In the genomic region with DNA sequence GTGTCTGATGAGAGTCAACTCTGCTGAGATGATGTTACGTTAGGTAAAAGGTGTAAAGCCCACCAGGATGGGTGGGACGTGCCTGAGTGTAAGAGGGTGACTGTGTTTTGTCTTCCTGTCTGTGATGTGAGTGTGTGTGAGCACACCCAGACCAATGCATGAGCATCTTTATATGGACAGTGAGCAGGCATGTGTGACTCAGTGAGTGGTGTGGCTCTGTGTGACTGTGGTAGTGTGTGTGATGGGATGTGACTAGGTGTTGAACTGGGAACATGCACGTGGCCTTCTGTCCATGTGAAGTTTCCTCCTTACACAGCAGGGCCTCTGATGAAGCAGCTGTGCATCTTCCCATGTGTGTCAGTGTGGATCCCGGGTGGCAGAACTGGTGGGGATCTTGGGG, we compare ENCODE assay signal across 16 cellular contexts. TPM values are rescaled to one million over a fixed set of nuclear protein-coding genes. Genes with fewer than 3 reads are reported as not detected.
DNase-seq lines count a peak whose midpoint lies in the region; ATAC-seq, FAIRE-seq and TF ChIP-seq lines count a peak whose summit lies in the region.
"Had no signal": no experiment of that assay in that cellular context is flagged by ENCODE, and none has a peak within 500 bp of the region (broad histone marks: within the 10 kb centered on the region; RNA-seq: fewer than 3 reads in every experiment).

No MANE protein-coding gene starts in this region.

- H3K4me2 ChIP-seq in HepG2 (ENCODE audit: low read depth, low read length) (no peak overlapping the region), IMR-90 (ENCODE audit: low read depth, low read length) (no peak overlapping the region)

- no peak for TF ChIP-seq POLR2A in HepG2 (IDR thresholded peaks at IDR 0.05; ENCODE audit: insufficient read depth in 1 of 2, low read depth in 2 of 2, low read length in 2 of 2)
- TF ChIP-seq POLR2A in right lobe of liver (IDR thresholded peaks at IDR 0.05): no peak
- no peak for TF ChIP-seq POLR2A in IMR-90 (IDR thresholded peaks at IDR 0.05; ENCODE audit: low read depth, low read length)

- no peaks in the 10 kb centered on the region for H3K9me1 ChIP-seq in IMR-90 (ENCODE audit: insufficient read depth, low read length)

- no peaks in the 10 kb centered on the region for H3K79me2 ChIP-seq in HepG2 (ENCODE audit: insufficient read depth, low read length)

- ATAC-seq in HepG2 (no peak), right lobe of liver (no peak), IMR-90 (ENCODE audit: low read depth) (no peak)
- ATAC-seq: HCT116 had no signal

- H4K91ac ChIP-seq in IMR-90 (ENCODE audit: insufficient read depth, low read depth, low read length): no peak overlapping the region

- H4K20me1 ChIP-seq in HepG2 (ENCODE audit: insufficient read depth, low read length) (no peaks in the 10 kb centered on the region), IMR-90 (ENCODE audit: insufficient read depth, low read length) (no peaks in the 10 kb centered on the region)

- H4K8ac ChIP-seq in IMR-90 (ENCODE audit: low read depth in 2 of 2, low read length in 2 of 2): no peak overlapping the region

- H3K23ac ChIP-seq in IMR-90 (ENCODE audit: low read depth, low read length): no peak overlapping the region

- H2BK15ac ChIP-seq in IMR-90 (ENCODE audit: low read depth, low read length): no peak overlapping the region

- POLR2A ChIA-PET in HepG2 (lab: Yijun Ruan, JAX) (no interaction called here), IMR-90 (lab: Charles Lee; ENCODE audit: unreplicated experiment) (no interaction called here)

- TF ChIP-seq EP300 in HepG2 (IDR thresholded peaks at IDR 0.05; ENCODE audit: low read depth in 2 of 2, low read length in 2 of 2) (no peak), HepG2 (CRISPR knock-in tag; IDR thresholded peaks at IDR 0.05; ENCODE audit: borderline replicate concordance) (no peak)

- CTCF ChIA-PET in HepG2 (lab: Yijun Ruan, JAX; ENCODE audit: low intra/inter-chr PET ratio, low total read pairs): no interaction called here
- CTCF ChIA-PET in IMR-90 (lab: Yijun Ruan, JAX): no interaction called here

- H3K4me1 ChIP-seq in HepG2 (ENCODE audit: insufficient read depth, low read length): peaks cover 17% of the 10 kb centered on the region
- no peaks in the 10 kb centered on the region for H3K4me1 ChIP-seq in right lobe of liver
- H3K4me1 ChIP-seq in IMR-90 (ENCODE audit: control insufficient read depth, insufficient read depth, low read length): no peaks in the 10 kb centered on the region
- H3K4me1 ChIP-seq: BE2C had no signal

- H3K27me3 ChIP-seq in HepG2 (ENCODE audit: control insufficient read depth in 1 of 2, insufficient read depth in 2 of 2, low read length in 2 of 2) (no peaks in the 10 kb centered on the region), right lobe of liver (no peaks in the 10 kb centered on the region), IMR-90 (ENCODE audit: control insufficient read depth, insufficient read depth, low read length) (no peaks in the 10 kb centered on the region), bronchial epithelial cell (ENCODE audit: control insufficient read depth, insufficient read depth, low read length) (no peaks in the 10 kb centered on the region)
- H3K27me3 ChIP-seq: BE2C had no signal

- no peak overlapping the region for H2BK120ac ChIP-seq in IMR-90 (ENCODE audit: low read depth, low read length)

- H2AK5ac ChIP-seq in IMR-90 (ENCODE audit: low read depth, low read length): no peak overlapping the region

- H3K14ac ChIP-seq in IMR-90 (replicated peaks; ENCODE audit: low read depth, low read length): no peak overlapping the region

- no peaks in the 10 kb centered on the region for H3K9me3 ChIP-seq in HepG2 (ENCODE audit: low read length)
- no peaks in the 10 kb centered on the region for H3K9me3 ChIP-seq in right lobe of liver
- H3K9me3 ChIP-seq in IMR-90 (ENCODE audit: control insufficient read depth, insufficient read depth, low read length): no peaks in the 10 kb centered on the region
- H3K9me3 ChIP-seq: BE2C had no signal

- no peak for TF ChIP-seq RAD21 in HepG2 (CRISPR knock-in tag; IDR thresholded peaks at IDR 0.05)
- TF ChIP-seq RAD21 in IMR-90 (IDR thresholded peaks at IDR 0.05; ENCODE audit: low read length): no peak

- no peaks in the 10 kb centered on the region for H3K79me1 ChIP-seq in IMR-90 (ENCODE audit: low read depth in 1 of 2, low read length in 2 of 2)

- no peak overlapping the region for H3K56ac ChIP-seq in IMR-90 (ENCODE audit: extremely low read depth, insufficient read depth, low read length)

- dilution Hi-C loops in IMR-90 (cut with HindIII; ENCODE audit: low sequenced_read_pairs, unreplicated experiment): no loop called here

- no peak overlapping the region for H4K5ac ChIP-seq in IMR-90 (ENCODE audit: low read depth, low read length)

- intact Hi-C loops in HepG2 (cut with micrococcal nuclease; ENCODE audit: unreplicated experiment) (no loop called here), right lobe of liver (cut with DNase I) (no loop called here), IMR-90 (cut with micrococcal nuclease) (no loop called here)

- no peak for TF ChIP-seq CTCF in HepG2 (CRISPR knock-in tag; IDR thresholded peaks at IDR 0.05)
- no peak for TF ChIP-seq CTCF in right lobe of liver (IDR thresholded peaks at IDR 0.05)
- TF ChIP-seq CTCF in IMR-90 (conservative IDR thresholded peaks at IDR 0.05; ENCODE audit: low read depth, low read length): no peak
- TF ChIP-seq CTCF in bronchial epithelial cell (IDR thresholded peaks at IDR 0.05; ENCODE audit: insufficient read depth, low read length, severe bottlenecking): no peak

- no peak overlapping the region for H2BK5ac ChIP-seq in IMR-90 (ENCODE audit: low read depth, low read length, poor library complexity, severe bottlenecking)

- peak overlapping the region; percentile 70 for H2AK9ac ChIP-seq in IMR-90 (replicated peaks; ENCODE audit: low read depth, low read length, poor library complexity)

- no peak overlapping the region for H2AFZ ChIP-seq in HepG2 (ENCODE audit: low read length)
- no peak overlapping the region for H2AFZ ChIP-seq in IMR-90 (replicated peaks; ENCODE audit: low read length, poor library complexity)

- in situ Hi-C loops in HepG2 (cut with HindIII; ENCODE audit: extremely low pct_ligation_motif_present, low pct_unique_long_range_greater_than_20kb) (no loop called here), IMR-90 (cut with MboI; ENCODE audit: low sequenced_read_pairs) (no loop called here)

- H3K4ac ChIP-seq in IMR-90 (ENCODE audit: low read depth, low read length): no peak overlapping the region

- no TSS peak for BruUV-seq in HepG2 (replicated peaks; lab: Mats Ljungman, UMichigan)
- no TSS peak for BruUV-seq in IMR-90 (replicated peaks; lab: Mats Ljungman, UMichigan)

- FAIRE-seq in HepG2 (lab: Jason Lieb, UNC) (no peak), bronchial epithelial cell (lab: Jason Lieb, UNC) (peak; percentile 43)
- FAIRE-seq: A204.1 had no signal

- DNase-seq in HepG2 (ENCODE audit: low spot score): no peak
- no peak for DNase-seq in right lobe of liver
- no peak for DNase-seq in IMR-90
- DNase-seq in bronchial epithelial cell (ENCODE audit: low read depth): no peak
- DNase-seq in SIG-M5 (lab: John Stamatoyannopoulos, UW): no peak
- no peak for DNase-seq in NCI-H2227 (lab: John Stamatoyannopoulos, UW; ENCODE audit: unreplicated experiment)
- no peak for DNase-seq in HUDEP-2 (lab: John Stamatoyannopoulos, UW; ENCODE audit: unreplicated experiment in 76 of 76)
- DNase-seq: BE2C; CD4-positive, alpha-beta memory T cell; DND-41; GF-D8 had no signal

- no peak overlapping the region for H3K9ac ChIP-seq in HepG2 (ENCODE audit: insufficient read depth, low read depth, low read length)
- H3K9ac ChIP-seq in IMR-90 (ENCODE audit: low read depth, low read length): no peak overlapping the region

- no peak overlapping the region for H2BK20ac ChIP-seq in IMR-90 (ENCODE audit: low read depth, low read length)

- H3K4me3 ChIP-seq in HepG2 (replicated peaks in 1 of 3; ENCODE audit: insufficient read depth in 1 of 3, low read depth in 2 of 3, low read length in 3 of 3): no peak overlapping the region
- H3K4me3 ChIP-seq in right lobe of liver: no peak overlapping the region
- no peak overlapping the region for H3K4me3 ChIP-seq in IMR-90 (ENCODE audit: insufficient read depth, low read depth, low read length)
- H3K4me3 ChIP-seq in bronchial epithelial cell (ENCODE audit: low read depth, low read length): no peak overlapping the region

- no peak overlapping the region for H3K18ac ChIP-seq in IMR-90 (ENCODE audit: low read depth, low read length)

- H3K36me3 ChIP-seq in HepG2 (replicated peaks in 1 of 2; ENCODE audit: control insufficient read depth in 1 of 2, insufficient read depth in 2 of 2, low read length in 2 of 2): no peaks in the 10 kb centered on the region
- H3K36me3 ChIP-seq in right lobe of liver: no peaks in the 10 kb centered on the region
- H3K36me3 ChIP-seq in IMR-90 (ENCODE audit: control insufficient read depth, insufficient read depth, low read length): no peaks in the 10 kb centered on the region
- H3K36me3 ChIP-seq in bronchial epithelial cell (ENCODE audit: control insufficient read depth, insufficient read depth, low read length): no peaks in the 10 kb centered on the region
- H3K36me3 ChIP-seq: BE2C had no signal

- no peak overlapping the region for H3K27ac ChIP-seq in HepG2 (ENCODE audit: extremely low read length, insufficient read depth, low read length)
- no peak overlapping the region for H3K27ac ChIP-seq in right lobe of liver
- H3K27ac ChIP-seq in IMR-90 (ENCODE audit: insufficient read depth, low read length): no peak overlapping the region
- H3K27ac ChIP-seq: C4-2B had no signal

- 0% methylated on average over 3 of the region's 4 CpGs for WGBS in HepG2 (ENCODE audit: low lambda C conversion rate)
- WGBS in right lobe of liver (ENCODE audit: insufficient coverage, low coverage, low lambda C conversion rate, missing lambda C conversion rate): 30% methylated on average over 3 of the region's 4 CpGs
- WGBS in IMR-90 (ENCODE audit: extremely low coverage in 2 of 2, insufficient read length in 1 of 2), 2 experiments: 50% methylated on average over 1 of the region's 4 CpGs; no CpG with 5 or more reads in 1 of the 2 experiments

RNA-seq across cellular contexts. Expression of gene LGALS16, which starts 17.8 kb away (rescaled TPM):
- not detected in 2 replicates for total RNA-seq in HepG2 (2016; rRNA removed; fragmentation: Illumina TruSeq; extraction: Trizol)
- total RNA-seq in HepG2 (2016; cell fraction: cytosol; rRNA removed; fragmentation: Illumina TruSeq; extraction: Trizol; ENCODE audit: low read depth): not detected in 2 replicates
- not detected in 2 replicates for total RNA-seq in HepG2 (2016; cell fraction: insoluble cytoplasmic fraction; rRNA removed; fragmentation: Illumina TruSeq; extraction: Trizol)
- total RNA-seq in HepG2 (2016; cell fraction: membrane; rRNA removed; fragmentation: Illumina TruSeq; extraction: Trizol): not detected in 2 replicates
- not detected in 2 replicates for total RNA-seq in HepG2 (2016; cell fraction: nucleus; rRNA removed; fragmentation: Illumina TruSeq; extraction: Trizol)
- polyA plus RNA-seq in HepG2 (2011; rRNA removed): not detected in 2 replicates
- not detected in 2 replicates for polyA plus RNA-seq in HepG2 (2011; cell fraction: cytosol; rRNA removed)
- polyA plus RNA-seq in HepG2 (2011; cell fraction: nucleus; rRNA removed): not detected in 2 replicates
- not detected in 2 replicates for polyA plus RNA-seq in HepG2 (2012)
- not detected in 2 replicates for polyA plus RNA-seq in HepG2 (2016; cell fraction: cytosol; fragmentation: Illumina TruSeq; extraction: Trizol; ENCODE audit: low read depth)
- not detected in 2 replicates for polyA plus RNA-seq in HepG2 (2016; cell fraction: insoluble cytoplasmic fraction; fragmentation: Illumina TruSeq; extraction: Trizol; ENCODE audit: low read depth)
- polyA plus RNA-seq in HepG2 (2016; cell fraction: membrane; fragmentation: Illumina TruSeq; extraction: Trizol; ENCODE audit: low read depth): not detected in 2 replicates
- not detected in 2 replicates for polyA plus RNA-seq in HepG2 (2016; cell fraction: nucleus; fragmentation: Illumina TruSeq; extraction: Trizol; ENCODE audit: insufficient read depth, low read depth)
- polyA minus RNA-seq in HepG2 (2011; rRNA and poly(A)+ RNA removed; ENCODE audit: low replicate concordance): not detected in 2 replicates
- not detected in 2 replicates for polyA minus RNA-seq in HepG2 (2011; cell fraction: cytosol; rRNA and poly(A)+ RNA removed)
- polyA minus RNA-seq in HepG2 (2011; cell fraction: nucleus; rRNA and poly(A)+ RNA removed): not detected in 2 replicates
- total RNA-seq in right lobe of liver: not detected
- total RNA-seq in IMR-90 (2012; rRNA removed): not detected in 2 replicates
- polyA plus RNA-seq in IMR-90 (2012; rRNA removed): not detected in 2 replicates
- not detected in 2 replicates for polyA plus RNA-seq in IMR-90 (2012; cell fraction: cytosol; rRNA removed)
- not detected in 2 replicates for polyA plus RNA-seq in IMR-90 (2012; cell fraction: nucleus; rRNA removed; ENCODE audit: low replicate concordance)
- not detected in 2 replicates for total RNA-seq in bronchial epithelial cell
- total RNA-seq: CD4-positive, alpha-beta memory T cell; H4 had no signal
- polyA plus RNA-seq: AG04450; CD4-positive, alpha-beta memory T cell had no signal

RNA-seq across cellular contexts. Expression of gene LGALS13, which starts 35.6 kb away (rescaled TPM):
- total RNA-seq in HepG2 (2016; rRNA removed; fragmentation: Illumina TruSeq; extraction: Trizol) (not detected in 2 replicates), right lobe of liver (not detected), IMR-90 (2012; rRNA removed) (not detected in 2 replicates), bronchial epithelial cell (not detected in 2 replicates)
- not detected in 2 replicates for total RNA-seq in HepG2 (2016; cell fraction: cytosol; rRNA removed; fragmentation: Illumina TruSeq; extraction: Trizol; ENCODE audit: low read depth)
- not detected in 2 replicates for total RNA-seq in HepG2 (2016; cell fraction: insoluble cytoplasmic fraction; rRNA removed; fragmentation: Illumina TruSeq; extraction: Trizol)
- total RNA-seq in HepG2 (2016; cell fraction: membrane; rRNA removed; fragmentation: Illumina TruSeq; extraction: Trizol): not detected in 2 replicates
- not detected in 2 replicates for total RNA-seq in HepG2 (2016; cell fraction: nucleus; rRNA removed; fragmentation: Illumina TruSeq; extraction: Trizol)
- polyA plus RNA-seq in HepG2 (2011; rRNA removed) (not detected in 2 replicates), IMR-90 (2012; rRNA removed) (not detected in 2 replicates)
- not detected in 2 replicates for polyA plus RNA-seq in HepG2 (2011; cell fraction: cytosol; rRNA removed)
- not detected in 2 replicates for polyA plus RNA-seq in HepG2 (2011; cell fraction: nucleus; rRNA removed)
- not detected in 2 replicates for polyA plus RNA-seq in HepG2 (2012)
- polyA plus RNA-seq in HepG2 (2016; cell fraction: cytosol; fragmentation: Illumina TruSeq; extraction: Trizol; ENCODE audit: low read depth): not detected in 2 replicates
- not detected in 2 replicates for polyA plus RNA-seq in HepG2 (2016; cell fraction: insoluble cytoplasmic fraction; fragmentation: Illumina TruSeq; extraction: Trizol; ENCODE audit: low read depth)
- polyA plus RNA-seq in HepG2 (2016; cell fraction: membrane; fragmentation: Illumina TruSeq; extraction: Trizol; ENCODE audit: low read depth): not detected in 2 replicates
- polyA plus RNA-seq in HepG2 (2016; cell fraction: nucleus; fragmentation: Illumina TruSeq; extraction: Trizol; ENCODE audit: insufficient read depth, low read depth): not detected in 2 replicates
- not detected in 2 replicates for polyA minus RNA-seq in HepG2 (2011; rRNA and poly(A)+ RNA removed; ENCODE audit: low replicate concordance)
- polyA minus RNA-seq in HepG2 (2011; cell fraction: cytosol; rRNA and poly(A)+ RNA removed): not detected in 2 replicates
- polyA minus RNA-seq in HepG2 (2011; cell fraction: nucleus; rRNA and poly(A)+ RNA removed): not detected in 2 replicates
- not detected in 2 replicates for polyA plus RNA-seq in IMR-90 (2012; cell fraction: cytosol; rRNA removed)
- polyA plus RNA-seq in IMR-90 (2012; cell fraction: nucleus; rRNA removed; ENCODE audit: low replicate concordance): not detected in 2 replicates
- total RNA-seq: CD4-positive, alpha-beta memory T cell; H4 had no signal
- polyA plus RNA-seq: AG04450; CD4-positive, alpha-beta memory T cell had no signal
